In genomic region chr13:46753137-46753536, GRCh38 we compare ENCODE assay signal across 25 cellular contexts.
"Had no signal": no experiment of that assay in that cellular context is flagged by ENCODE, and none has a peak within 500 bp of the region (broad histone marks: within the 10 kb centered on the region; RNA-seq: fewer than 3 reads in every experiment).

No MANE protein-coding gene starts in this region.

- ATAC-seq: activated T-cell treated with anti-CD3 and anti-CD28 coated beads, Interleukin-2, amount 50 U/mL, for 4 hours; gastroesophageal sphincter; heart right ventricle; left cardiac atrium; stimulated activated naive B cell treated with anti-CD40 and anti-IgM and Interleukin-4, amounts not matched to agents 10 μg/mL and 1 μg/mL and 100 μg/mL, for 72 hours had no signal

- H3K9me3 ChIP-seq: breast epithelium, esophagus muscularis mucosa, gastroesophageal sphincter, heart right ventricle, sigmoid colon, transverse colon had no signal

- H3K36me3 ChIP-seq: breast epithelium had no signal

- H3K27me3 Mint-ChIP-seq: activated naive CD8-positive, alpha-beta T cell had no signal

- FAIRE-seq: urothelium cell line had no signal

- H3K9me3 Mint-ChIP-seq: activated T-cell treated with anti-CD3 and anti-CD28 coated beads, Interleukin-2, amount 50 U/mL, for 4 hours; activated T-helper 2 cell treated with anti-CD3 and anti-CD28 coated beads, Interferon-gamma antibody, Interleukin-2, Interleukin-4, amounts not matched to agents 10 μg/mL and 5 μg/mL and 100 μg/mL, durations not matched to agents 14 hours and 24 hours and 36 hours; memory B cell; stimulated activated naive B cell treated with anti-CD40 and anti-IgM and Interleukin-4, amounts not matched to agents 10 μg/mL and 1 μg/mL and 100 μg/mL, for 72 hours had no signal

- H3K4me3 ChIP-seq: breast epithelium, coronary artery, esophagus muscularis mucosa, gastroesophageal sphincter, heart right ventricle, sigmoid colon, transverse colon had no signal

- H3K4me3 Mint-ChIP-seq: activated naive CD8-positive, alpha-beta T cell; activated T-cell treated with anti-CD3 and anti-CD28 coated beads, Interleukin-2, amount 50 U/mL, for 4 hours; memory B cell; stimulated activated naive B cell treated with anti-CD40 and anti-IgM and Interleukin-4, amounts not matched to agents 10 μg/mL and 1 μg/mL and 100 μg/mL, for 72 hours had no signal

- DNase-seq: activated CD4-positive, alpha-beta T cell treated with anti-CD3 and anti-CD28 coated beads for 1 hour; activated CD4-positive, alpha-beta T cell treated with anti-CD3 and anti-CD28 coated beads, Interleukin-2, amount 50 U/mL, for 1 hour; activated CD8-positive, alpha-beta memory T cell treated with anti-CD3 and anti-CD28 coated beads for 24 hours; activated CD8-positive, alpha-beta memory T cell treated with anti-CD3 and anti-CD28 coated beads, Interleukin-2, amount 50 U/mL, for 48 hours; activated naive CD4-positive, alpha-beta T cell; activated T-cell treated with anti-CD3 and anti-CD28 coated beads, Interleukin-2, amount 50 U/mL, for 4 hours; amniotic stem cell; heart right ventricle; islet precursor cell; left cardiac atrium; occipital lobe; sigmoid colon; stimulated activated CD4-positive, alpha-beta T cell treated with anti-CD3 and anti-CD28 coated beads, Interleukin-2, amount 100 ng/mL, for 48 hours; stimulated activated CD8-positive, alpha-beta memory T cell treated with anti-CD3 and anti-CD28 coated beads, Interleukin-4, amount 100 ng/mL, for 48 hours; stimulated activated naive B cell treated with anti-CD40 and anti-IgM and Interleukin-4, amounts not matched to agents 10 μg/mL and 1 μg/mL and 100 μg/mL, for 72 hours; T-helper 9 cell; transverse colon had no signal

- H3K4me1 ChIP-seq: breast epithelium, sigmoid colon had no signal

- H3K27me3 ChIP-seq: breast epithelium, esophagus muscularis mucosa, gastroesophageal sphincter, sigmoid colon, transverse colon had no signal

- H3K36me3 Mint-ChIP-seq: activated naive CD8-positive, alpha-beta T cell had no signal

- H3K27ac Mint-ChIP-seq: activated naive CD8-positive, alpha-beta T cell; activated T-helper 2 cell treated with anti-CD3 and anti-CD28 coated beads, Interferon-gamma antibody, Interleukin-2, Interleukin-4, amounts not matched to agents 10 μg/mL and 5 μg/mL and 100 μg/mL, durations not matched to agents 14 hours and 24 hours and 36 hours; stimulated activated naive B cell treated with anti-CD40 and anti-IgM and Interleukin-4, amounts not matched to agents 10 μg/mL and 1 μg/mL and 100 μg/mL, for 72 hours had no signal

- H3K27ac ChIP-seq: breast epithelium, coronary artery, esophagus muscularis mucosa, gastroesophageal sphincter, heart right ventricle, sigmoid colon, transverse colon had no signal
